ENCODE assay signal across 8 cellular contexts in genomic region chr5:135398855-135399837, GRCh38. TPM values are rescaled to one million over a fixed set of nuclear protein-coding genes. Genes with fewer than 3 reads are reported as not detected.
A peak's percentile ranks its signal among the peaks of the same experiment; 100 is the strongest.
DNase-seq lines count a peak whose midpoint lies in the region; ATAC-seq and TF ChIP-seq lines count a peak whose summit lies in the region.

MACROH2A1 (minus strand) TSS chr5:135399231; CDS start chr5:135389093, 10,138 bp downstream.

- DNase-seq in DMS153 (lab: John Stamatoyannopoulos, UW) = peak; percentile 40
- DNase-seq in HuH-7 (ENCODE audit: low spot score) = peak; percentile 72
- peak; percentile 91 for DNase-seq in RWPE2 (ENCODE audit: low spot score)
- DNase-seq in activated T-helper 9 cell treated with anti-CD3 and anti-CD28 coated beads, Interleukin-2, amount 50 U/mL, for 16 hours (ENCODE audit: low read depth) = peak; percentile 72
- DNase-seq in fibroblast of the aortic adventitia (ENCODE audit: low read depth) = peak; percentile 76
- DNase-seq in nephron progenitor cell = peak; percentile 92
- DNase-seq in stimulated activated naive CD8-positive, alpha-beta T cell treated with anti-CD3 and anti-CD28 coated beads, Interleukin-15, amount 100 ng/mL, for 72 hours = peak; percentile 85 to 86

- H3K36me3 ChIP-seq in RWPE2 (ENCODE audit: low read depth) = peaks cover 21% of the 10 kb centered on the region

- peak within 1 kb of the TSS; percentile 72 for H3K27ac ChIP-seq in RWPE2 (ENCODE audit: poor library complexity, severe bottlenecking)

- H3K4me1 ChIP-seq in RWPE2 (ENCODE audit: insufficient read depth, poor library complexity, severe bottlenecking) = peaks cover 30% of the 10 kb centered on the region

- ATAC-seq in GM21423 (IDR thresholded peaks at IDR 0.05; ENCODE audit: unreplicated experiment) (peak; percentile 82), RWPE2 (ENCODE audit: low read depth) (peak; percentile 80)
- peak; percentile 88 for ATAC-seq in stimulated activated naive CD8-positive, alpha-beta T cell treated with anti-CD3 and anti-CD28 coated beads, Interleukin-15, amount 100 ng/mL, for 72 hours

- H3K27me3 Mint-ChIP-seq in nephron progenitor cell (ENCODE audit: low read depth, poor library complexity) = peaks cover 26% of the 10 kb centered on the region
- H3K27me3 Mint-ChIP-seq in stimulated activated naive CD8-positive, alpha-beta T cell treated with anti-CD3 and anti-CD28 coated beads, Interleukin-15, amount 100 ng/mL, for 72 hours = peaks cover 13% of the 10 kb centered on the region

- H3K4me1 Mint-ChIP-seq in nephron progenitor cell = peaks cover 61% of the 10 kb centered on the region
- H3K4me1 Mint-ChIP-seq in stimulated activated naive CD8-positive, alpha-beta T cell treated with anti-CD3 and anti-CD28 coated beads, Interleukin-15, amount 100 ng/mL, for 72 hours = peaks cover 54% of the 10 kb centered on the region

- H3K27me3 ChIP-seq in RWPE2 (ENCODE audit: insufficient read depth, poor library complexity, severe bottlenecking) = no peaks in the 10 kb centered on the region

- H3K4me3 ChIP-seq in RWPE2 (ENCODE audit: severe bottlenecking) (peak within 1 kb of the TSS; percentile 97), fibroblast of the aortic adventitia (ENCODE audit: low read depth, low read length) (peak within 1 kb of the TSS; percentile 78)

- no peaks in the 10 kb centered on the region for H3K9me3 ChIP-seq in RWPE2 (ENCODE audit: severe bottlenecking)

- H3K36me3 Mint-ChIP-seq in nephron progenitor cell (ENCODE audit: low read depth) = no peaks in the 10 kb centered on the region

- TF ChIP-seq CTCF in RWPE2 (IDR thresholded peaks at IDR 0.05; ENCODE audit: poor library complexity, severe bottlenecking) (no peak), fibroblast of the aortic adventitia (IDR thresholded peaks at IDR 0.05; ENCODE audit: insufficient read depth, low read length) (no peak), nephron progenitor cell (IDR thresholded peaks at IDR 0.05) (no peak)

- H3K9me3 Mint-ChIP-seq in nephron progenitor cell = no peaks in the 10 kb centered on the region
- H3K9me3 Mint-ChIP-seq in stimulated activated naive CD8-positive, alpha-beta T cell treated with anti-CD3 and anti-CD28 coated beads, Interleukin-15, amount 100 ng/mL, for 72 hours = no peaks in the 10 kb centered on the region

- peak within 1 kb of the TSS; percentile 76 for H3K27ac Mint-ChIP-seq in nephron progenitor cell
- peak within 1 kb of the TSS; percentile 98 for H3K27ac Mint-ChIP-seq in stimulated activated naive CD8-positive, alpha-beta T cell treated with anti-CD3 and anti-CD28 coated beads, Interleukin-15, amount 100 ng/mL, for 72 hours

- H3K4me3 Mint-ChIP-seq in nephron progenitor cell = peak within 1 kb of the TSS; percentile 89
- peak within 1 kb of the TSS; percentile 94 to 96 for H3K4me3 Mint-ChIP-seq in stimulated activated naive CD8-positive, alpha-beta T cell treated with anti-CD3 and anti-CD28 coated beads, Interleukin-15, amount 100 ng/mL, for 72 hours

RNA-seq across cellular contexts. Expression of gene MACROH2A1, which starts in this region (rescaled TPM):
- total RNA-seq in fibroblast of the aortic adventitia (ENCODE audit: low replicate concordance) = 116 and 132 TPM in 2 replicates

Comparison
In these comparisons a context has a peak if more than half of its experiments do, and no peak if none do; other contexts are left out.
1. Peak in every context shown above with its lines: DNase-seq, ATAC-seq, H3K4me3 ChIP-seq and H3K27ac ChIP-seq.
2. DNase-seq: peak in every context shown above with its lines; median percentile 92 in nephron progenitor cell; 91 in RWPE2; 86 in stimulated activated naive CD8-positive, alpha-beta T cell treated with anti-CD3 and anti-CD28 coated beads, Interleukin-15, amount 100 ng/mL, for 72 hours; 76 in fibroblast of the aortic adventitia; 72 in HuH-7; 72 in activated T-helper 9 cell treated with anti-CD3 and anti-CD28 coated beads, Interleukin-2, amount 50 U/mL, for 16 hours; 40 in DMS153.